Comparison of ENCODE assay signal across 1 cellular context in genomic region chr11:536841-537621, GRCh38.
TF ChIP-seq lines count a peak whose summit lies in the region.

Gene LRRC56 (plus strand): TSS chr11:537527. CDS start chr11:540685, 3,158 bp downstream.

TF ChIP-seq in HepG2, 621 proteins besides CTCF, POLR2A, EP300 and RAD21 (continued from another document and continues in another):
- peak; percentile 96 for TF ChIP-seq MXI1 (IDR thresholded peaks at IDR 0.05; ENCODE audit: borderline replicate concordance, low read depth, low read length)
- no peak for TF ChIP-seq MBNL3 (CRISPR knock-in tag; conservative IDR thresholded peaks at IDR 0.05)
- TF ChIP-seq FOXP4 (CRISPR knock-in tag; IDR thresholded peaks at IDR 0.05) = no peak
- TF ChIP-seq ZC3H13 (CRISPR knock-in tag; IDR thresholded peaks at IDR 0.05) = 0 out of 2 replicates have a peak, but pooled peaks have one; percentile 29
- TF ChIP-seq MAFG (CRISPR knock-in tag; IDR thresholded peaks at IDR 0.05) = no peak
- no peak for TF ChIP-seq ZNF20 (CRISPR knock-in tag; IDR thresholded peaks at IDR 0.05)
- no peak for TF ChIP-seq TEAD2 (CRISPR knock-in tag; IDR thresholded peaks at IDR 0.05)
- no peak for TF ChIP-seq HOMEZ (CRISPR knock-in tag; IDR thresholded peaks at IDR 0.05; ENCODE audit: low read depth)
- no peak for TF ChIP-seq KDM1A (CRISPR knock-in tag; IDR thresholded peaks at IDR 0.05)
- peak; percentile 90 for TF ChIP-seq HOXA3 (CRISPR knock-in tag; IDR thresholded peaks at IDR 0.05)
- no peak for TF ChIP-seq TCF12 (IDR thresholded peaks at IDR 0.05)
- TF ChIP-seq TCF12 (CRISPR knock-in tag; IDR thresholded peaks at IDR 0.05) = no peak
- no peak for TF ChIP-seq XBP1 (CRISPR knock-in tag; IDR thresholded peaks at IDR 0.05)
- TF ChIP-seq ONECUT2 (CRISPR knock-in tag; IDR thresholded peaks at IDR 0.05) = no peak
- TF ChIP-seq PREB (CRISPR knock-in tag; IDR thresholded peaks at IDR 0.05) = no peak
- TF ChIP-seq ZMYM4 (CRISPR knock-in tag; IDR thresholded peaks at IDR 0.05) = no peak
- 0 out of 2 replicates have a peak, but pooled peaks have one; percentile 46 for TF ChIP-seq MLX (CRISPR knock-in tag; IDR thresholded peaks at IDR 0.05)
- no peak for TF ChIP-seq CBX5 (CRISPR knock-in tag; IDR thresholded peaks at IDR 0.05; ENCODE audit: borderline replicate concordance)
- no peak for TF ChIP-seq ZNF101 (CRISPR knock-in tag; IDR thresholded peaks at IDR 0.05; ENCODE audit: borderline replicate concordance, low read depth)
- TF ChIP-seq MED13 (CRISPR knock-in tag; IDR thresholded peaks at IDR 0.05) = no peak
- no peak for TF ChIP-seq POLR2AphosphoS2 (IDR thresholded peaks at IDR 0.05; ENCODE audit: low read depth, low read length)
- no peak for TF ChIP-seq PRMT3 (CRISPR knock-in tag; IDR thresholded peaks at IDR 0.05; ENCODE audit: borderline replicate concordance, low read depth)
- TF ChIP-seq NCOA2 (CRISPR knock-in tag; IDR thresholded peaks at IDR 0.05) = no peak
- TF ChIP-seq SIN3A (IDR thresholded peaks at IDR 0.05; ENCODE audit: borderline replicate concordance, low read depth, low read length) = peak; percentile 63; the same call in 1 of the 2 replicates
- no peak for TF ChIP-seq BCLAF1 (IDR thresholded peaks at IDR 0.05)
- TF ChIP-seq GABPA (IDR thresholded peaks at IDR 0.05; ENCODE audit: low read depth, low read length) = no peak
- peak; percentile 40; the same call in 1 of the 2 replicates for TF ChIP-seq GABPA (CRISPR knock-in tag; IDR thresholded peaks at IDR 0.05; ENCODE audit: low read depth)
- no peak for TF ChIP-seq ZNF280D (CRISPR knock-in tag; IDR thresholded peaks at IDR 0.05)
- no peak for TF ChIP-seq ZNF513 (CRISPR knock-in tag; conservative IDR thresholded peaks at IDR 0.05)
- no peak for TF ChIP-seq TRIM24 (CRISPR knock-in tag; IDR thresholded peaks at IDR 0.05)
- no peak for TF ChIP-seq E2F1 (CRISPR knock-in tag; IDR thresholded peaks at IDR 0.05)
- peak; percentile 54 for TF ChIP-seq PATZ1 (CRISPR knock-in tag; IDR thresholded peaks at IDR 0.05)
- TF ChIP-seq MTF2 (CRISPR knock-in tag; IDR thresholded peaks at IDR 0.05; ENCODE audit: borderline replicate concordance) = no peak
- TF ChIP-seq GPBP1L1 (CRISPR knock-in tag; IDR thresholded peaks at IDR 0.05) = no peak
- 0 out of 2 replicates have a peak, but pooled peaks have one; percentile 91 for TF ChIP-seq U2AF2 (IDR thresholded peaks at IDR 0.05; ENCODE audit: low read depth, low read length)
- no peak for TF ChIP-seq ZNF441 (CRISPR knock-in tag; IDR thresholded peaks at IDR 0.05; ENCODE audit: borderline replicate concordance)
- 0 out of 2 replicates have a peak, but pooled peaks have one; percentile 38 for TF ChIP-seq ZNF678 (CRISPR knock-in tag; IDR thresholded peaks at IDR 0.05)
- TF ChIP-seq ZNF317 (CRISPR knock-in tag; IDR thresholded peaks at IDR 0.05) = no peak
- TF ChIP-seq RXRB (CRISPR knock-in tag; IDR thresholded peaks at IDR 0.05; ENCODE audit: borderline replicate concordance) = peak; percentile 13; the same call in 1 of the 2 replicates
- TF ChIP-seq HDAC1 (CRISPR knock-in tag; IDR thresholded peaks at IDR 0.05) = peak; percentile 61
- no peak for TF ChIP-seq DPF2 (CRISPR knock-in tag; IDR thresholded peaks at IDR 0.05; ENCODE audit: borderline replicate concordance, low read depth)
- TF ChIP-seq ZNF652 (CRISPR knock-in tag; IDR thresholded peaks at IDR 0.05; ENCODE audit: borderline replicate concordance, low read depth) = no peak
- TF ChIP-seq ZNF430 (CRISPR knock-in tag; IDR thresholded peaks at IDR 0.05) = no peak
- no peak for TF ChIP-seq BRCA1 (CRISPR knock-in tag; IDR thresholded peaks at IDR 0.05)
- peak; percentile 46; the same call in 1 of the 2 replicates for TF ChIP-seq ZNF121 (CRISPR knock-in tag; IDR thresholded peaks at IDR 0.05)
- no peak; the same call in 1 of the 2 replicates for TF ChIP-seq PHF8 (CRISPR knock-in tag; IDR thresholded peaks at IDR 0.05)
- 0 out of 2 replicates have a peak, but pooled peaks have one; percentile 28 for TF ChIP-seq ZNF773 (CRISPR knock-in tag; IDR thresholded peaks at IDR 0.05; ENCODE audit: borderline replicate concordance)
- TF ChIP-seq ZNF644 (CRISPR knock-in tag; IDR thresholded peaks at IDR 0.05; ENCODE audit: low read depth) = no peak
